Comparison of ENCODE assay signal across 8 cellular contexts in the genomic region with DNA sequence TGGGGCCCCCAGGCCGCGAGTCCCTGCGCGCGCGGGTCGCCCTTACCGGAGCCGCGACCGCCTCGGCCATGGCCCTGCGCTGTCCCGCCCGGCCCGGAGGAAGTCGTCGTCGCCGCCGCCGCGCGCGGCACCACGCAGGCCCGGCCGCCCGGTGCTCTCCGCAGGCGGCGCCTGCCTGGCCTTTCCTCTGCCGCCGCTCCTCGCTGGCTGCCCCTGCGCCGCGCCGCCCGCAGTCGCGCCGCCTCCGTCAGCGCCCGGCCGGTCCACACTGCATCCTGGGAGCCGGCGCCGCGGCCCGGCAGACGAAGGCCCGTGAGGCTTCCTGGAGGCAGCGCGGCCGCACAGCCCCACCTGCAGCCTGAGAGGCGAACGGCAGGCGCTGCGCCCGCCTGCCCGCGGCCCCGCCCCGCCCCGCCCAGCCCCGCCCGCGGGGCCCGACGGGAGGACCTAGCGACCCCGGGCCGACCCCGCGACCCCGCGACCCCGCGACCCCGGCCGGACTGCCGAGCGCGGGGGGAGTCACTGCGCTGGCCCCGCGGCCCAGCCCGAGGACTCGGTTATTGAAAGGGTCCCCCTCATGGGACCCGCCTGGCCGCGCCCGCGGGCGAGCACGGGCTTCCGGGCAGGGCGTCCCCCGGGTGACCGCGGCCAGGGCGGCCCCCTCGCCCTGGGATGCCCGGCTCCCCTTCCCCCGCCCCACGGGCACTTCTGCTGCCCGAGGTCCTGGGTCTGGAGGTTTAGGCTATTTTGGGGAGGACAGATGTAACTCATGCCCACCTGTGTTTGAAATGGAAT. TPM values are rescaled to one million over a fixed set of nuclear protein-coding genes. Genes with fewer than 3 reads are reported as not detected.
DNase-seq lines count a peak whose midpoint lies in the region; ATAC-seq and TF ChIP-seq lines count a peak whose summit lies in the region.

TSS of gene ZNF746 (minus strand) at position 343 of the 795 bp plus-strand sequence. CDS start at position 70, 273 bp downstream.

- DNase-seq in SK-MEL-5 (ENCODE audit: low read depth, low spot score) (peak; percentile 88), germinal center (ENCODE audit: low spot score) (peak; percentile 92), nucleus accumbens (lab: John Stamatoyannopoulos, UW) (peak in 43 of 56 donors; percentile 14 to 76 (median 50)), superior temporal gyrus (ENCODE audit: extremely low spot score) (peak; percentile 57)
- peak; percentile 85 for DNase-seq in activated naive CD4-positive, alpha-beta T cell treated with Interleukin-2 at 50 U/mL for 16 hours

- H3K79me2 ChIP-seq in KMS-11 (ENCODE audit: insufficient read depth, low read depth), result peaks cover 22% of the 10 kb centered on the region

- no peaks in the 10 kb centered on the region for H3K9me3 ChIP-seq in ES-I3 (ENCODE audit: control insufficient read depth, insufficient read depth, low read length)

- in situ Hi-C loops in SK-MEL-5 (cut with HindIII; ENCODE audit: low pct_unique_long_range_greater_than_20kb, low sequenced_read_pairs), result no loop called here

- no peaks in the 10 kb centered on the region for H3K27me3 ChIP-seq in KMS-11 (ENCODE audit: insufficient read depth, low read depth)

- ATAC-seq in GM21723 (IDR thresholded peaks at IDR 0.05; ENCODE audit: unreplicated experiment), result peak; percentile 95

- TF ChIP-seq CTCF in KMS-11 (conservative IDR thresholded peaks at IDR 0.05; ENCODE audit: low read depth, low read length), result peak; percentile 31; the same call in 1 of the 2 replicates

- H3K4me1 ChIP-seq in ES-I3 (ENCODE audit: insufficient read depth, low read length), result no peaks in the 10 kb centered on the region
- peaks cover 22% of the 10 kb centered on the region for H3K4me1 ChIP-seq in KMS-11 (ENCODE audit: low read depth, poor library complexity, severe bottlenecking)

- H3K36me3 ChIP-seq in ES-I3 (ENCODE audit: insufficient read depth, low read length), result peaks cover 7% of the 10 kb centered on the region
- H3K36me3 ChIP-seq in KMS-11 (ENCODE audit: insufficient read depth), result no peaks in the 10 kb centered on the region

- H2AFZ ChIP-seq in KMS-11 (ENCODE audit: low read depth), result peak within 1 kb of the TSS; percentile 94

- H3K4me3 ChIP-seq in KMS-11 (IDR thresholded peaks at IDR 0.05; ENCODE audit: insufficient read depth, low read depth, low read length), result no peak within 1 kb of the TSS

- H3K27ac ChIP-seq in KMS-11, result peak within 1 kb of the TSS; percentile 5; the same call in 1 of the 2 replicates

- peak within 1 kb of the TSS; percentile 59 for H3K9ac ChIP-seq in ES-I3 (ENCODE audit: low read depth, low read length)
- H3K9ac ChIP-seq in KMS-11, result peak within 1 kb of the TSS; percentile 70

- no peaks in the 10 kb centered on the region for H4K20me1 ChIP-seq in KMS-11 (ENCODE audit: insufficient read depth)

- H3K4me2 ChIP-seq in KMS-11, result peak within 1 kb of the TSS; percentile 95

RNA-seq across cellular contexts. Expression of gene ZNF746, which starts in this region (rescaled TPM):
- 18.3 and 19.8 TPM in 2 replicates for total RNA-seq in SK-MEL-5 (2014; rRNA removed; shearing (Covaris generic))
- polyA plus RNA-seq in SK-MEL-5 (2015; cell fraction: cytosol; rRNA removed), result 24.4 and 30.2 TPM in 2 replicates
- polyA plus RNA-seq in SK-MEL-5 (2015; cell fraction: nucleus; rRNA removed), result 25.9 and 29.2 TPM in 2 replicates
